In the genomic region with DNA sequence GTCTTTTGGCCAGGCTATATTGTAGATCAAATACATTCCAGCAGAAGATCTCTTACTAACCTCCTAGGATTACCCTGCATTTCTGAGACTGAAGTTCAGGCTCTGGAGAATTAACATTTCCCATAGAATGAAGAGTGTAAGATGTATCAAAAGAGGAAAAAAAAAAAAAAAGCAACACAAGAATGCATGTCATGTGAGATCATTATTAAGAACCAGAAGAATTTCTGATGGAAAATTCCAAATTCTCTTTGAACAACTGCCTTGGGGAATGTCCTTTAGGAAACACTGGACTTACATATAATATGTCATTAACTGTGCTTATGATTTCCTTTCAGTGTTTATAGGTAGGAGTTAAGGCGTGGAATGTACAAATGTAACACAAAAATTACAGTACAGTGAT, we compare ENCODE assay signal across 30 cellular contexts.
"Had no signal": no experiment of that assay in that cellular context is flagged by ENCODE, and none has a peak within 500 bp of the region (broad histone marks: within the 10 kb centered on the region; RNA-seq: fewer than 3 reads in every experiment).

No MANE protein-coding gene starts in this region.

- H3K4me1 ChIP-seq: ascending aorta had no signal

- ATAC-seq: activated CD8-positive, alpha-beta T cell treated with anti-CD3 and anti-CD28 coated beads for 36 hours; K562; Panc1; Right ventricle myocardium inferior; T-cell had no signal

- H3K4me3 ChIP-seq: ascending aorta, cardiac muscle cell, K562, SK-N-MC had no signal

- DNase-seq: activated B cell treated with CpG ODN at 0.5 μM for 24 hours; activated CD4-positive, alpha-beta T cell treated with anti-CD3 and anti-CD28 coated beads for 1 hour; activated CD8-positive, alpha-beta memory T cell treated with anti-CD3 and anti-CD28 coated beads, Interleukin-2, amount 50 U/mL, for 4 hours; activated CD8-positive, alpha-beta T cell treated with anti-CD3 and anti-CD28 coated beads for 36 hours; activated effector memory CD4-positive, alpha-beta T cell treated with Interleukin-2 at 50 U/mL for 16 hours; activated naive CD4-positive, alpha-beta T cell; activated T-cell treated with anti-CD3 and anti-CD28 coated beads, Interleukin-2, amount 50 U/mL, for 1 hour; amniotic stem cell; brain microvascular endothelial cell; Karpas-422; MM.1S; NCI-H1105; NCI-H1436; NCI-H1694 treated with DMSO at 0.1 percent for 48 hours; NCI-H2029 treated with DMSO at 0.1 percent for 48 hours; NCI-H345; NCI-H510A; NCI-H526 treated with DMSO at 0.1 percent for 48 hours; NK-92 treated with Interleukin-12 subunit alpha and Interleukin-12 subunit beta, amount 100 ng/mL, for 24 hours; OCI-M1; RPMI8226; T-cell; T-helper 2 cell; T1000 had no signal

- H3K27ac ChIP-seq: ascending aorta, brain microvascular endothelial cell, cardiac muscle cell, SK-N-MC had no signal

- H3K9me3 ChIP-seq: ascending aorta had no signal

- H3K36me3 ChIP-seq: ascending aorta, brain microvascular endothelial cell, cardiac muscle cell had no signal
